ENCODE assay signal across 1 cellular context in the genomic region with DNA sequence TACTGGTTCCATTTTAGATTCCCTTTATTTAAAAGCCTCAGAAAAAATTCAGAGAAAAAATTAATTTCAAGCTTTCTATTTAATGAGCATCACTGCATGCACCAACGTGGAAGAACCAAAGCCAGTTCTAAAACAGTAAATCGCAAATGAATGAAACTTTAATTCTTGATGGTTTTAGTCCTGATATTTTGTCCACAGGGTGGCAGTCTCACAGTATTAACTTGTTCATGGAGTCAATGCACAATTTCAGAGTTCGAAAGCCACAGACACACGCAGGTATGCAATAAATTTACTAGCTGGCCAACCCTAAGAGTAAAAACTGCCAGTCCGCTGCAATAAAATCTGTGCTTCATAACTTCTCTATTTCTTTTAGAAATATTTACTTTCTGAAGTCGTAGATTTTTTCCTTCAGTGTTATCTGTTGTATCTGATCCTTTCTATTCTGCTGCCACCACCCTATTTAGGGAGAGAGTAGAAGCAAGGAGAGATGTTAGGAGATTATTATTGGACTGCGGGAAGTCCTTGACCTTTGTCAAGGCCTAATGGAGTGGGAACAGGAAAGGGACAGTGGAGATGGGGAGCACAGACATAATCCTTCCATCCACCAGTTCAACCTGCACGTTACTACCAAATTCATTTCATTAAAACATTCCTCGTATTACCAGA.
TF ChIP-seq lines count a peak whose summit lies in the region.

No MANE protein-coding gene starts in this region.

TF ChIP-seq in GM23338, 12 proteins besides CTCF, POLR2A, EP300 and RAD21:
- TF ChIP-seq, protein P1, sequence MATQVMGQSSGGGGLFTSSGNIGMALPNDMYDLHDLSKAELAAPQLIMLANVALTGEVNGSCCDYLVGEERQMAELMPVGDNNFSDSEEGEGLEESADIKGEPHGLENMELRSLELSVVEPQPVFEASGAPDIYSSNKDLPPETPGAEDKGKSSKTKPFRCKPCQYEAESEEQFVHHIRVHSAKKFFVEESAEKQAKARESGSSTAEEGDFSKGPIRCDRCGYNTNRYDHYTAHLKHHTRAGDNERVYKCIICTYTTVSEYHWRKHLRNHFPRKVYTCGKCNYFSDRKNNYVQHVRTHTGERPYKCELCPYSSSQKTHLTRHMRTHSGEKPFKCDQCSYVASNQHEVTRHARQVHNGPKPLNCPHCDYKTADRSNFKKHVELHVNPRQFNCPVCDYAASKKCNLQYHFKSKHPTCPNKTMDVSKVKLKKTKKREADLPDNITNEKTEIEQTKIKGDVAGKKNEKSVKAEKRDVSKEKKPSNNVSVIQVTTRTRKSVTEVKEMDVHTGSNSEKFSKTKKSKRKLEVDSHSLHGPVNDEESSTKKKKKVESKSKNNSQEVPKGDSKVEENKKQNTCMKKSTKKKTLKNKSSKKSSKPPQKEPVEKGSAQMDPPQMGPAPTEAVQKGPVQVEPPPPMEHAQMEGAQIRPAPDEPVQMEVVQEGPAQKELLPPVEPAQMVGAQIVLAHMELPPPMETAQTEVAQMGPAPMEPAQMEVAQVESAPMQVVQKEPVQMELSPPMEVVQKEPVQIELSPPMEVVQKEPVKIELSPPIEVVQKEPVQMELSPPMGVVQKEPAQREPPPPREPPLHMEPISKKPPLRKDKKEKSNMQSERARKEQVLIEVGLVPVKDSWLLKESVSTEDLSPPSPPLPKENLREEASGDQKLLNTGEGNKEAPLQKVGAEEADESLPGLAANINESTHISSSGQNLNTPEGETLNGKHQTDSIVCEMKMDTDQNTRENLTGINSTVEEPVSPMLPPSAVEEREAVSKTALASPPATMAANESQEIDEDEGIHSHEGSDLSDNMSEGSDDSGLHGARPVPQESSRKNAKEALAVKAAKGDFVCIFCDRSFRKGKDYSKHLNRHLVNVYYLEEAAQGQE (IDR thresholded peaks at IDR 0.05; ENCODE audit: unreplicated experiment), result no peak
- TF ChIP-seq ZNF331 (CRISPR knock-in tag; IDR thresholded peaks at IDR 0.05; ENCODE audit: low read depth) (no peak), ZNF114 (CRISPR knock-in tag; IDR thresholded peaks at IDR 0.05) (no peak)
- TF ChIP-seq, protein P2, sequence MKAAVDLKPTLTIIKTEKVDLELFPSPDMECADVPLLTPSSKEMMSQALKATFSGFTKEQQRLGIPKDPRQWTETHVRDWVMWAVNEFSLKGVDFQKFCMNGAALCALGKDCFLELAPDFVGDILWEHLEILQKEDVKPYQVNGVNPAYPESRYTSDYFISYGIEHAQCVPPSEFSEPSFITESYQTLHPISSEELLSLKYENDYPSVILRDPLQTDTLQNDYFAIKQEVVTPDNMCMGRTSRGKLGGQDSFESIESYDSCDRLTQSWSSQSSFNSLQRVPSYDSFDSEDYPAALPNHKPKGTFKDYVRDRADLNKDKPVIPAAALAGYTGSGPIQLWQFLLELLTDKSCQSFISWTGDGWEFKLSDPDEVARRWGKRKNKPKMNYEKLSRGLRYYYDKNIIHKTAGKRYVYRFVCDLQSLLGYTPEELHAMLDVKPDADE (IDR thresholded peaks at IDR 0.05), result no peak
